ENCODE assay signal across 2 cellular contexts in the genomic region with DNA sequence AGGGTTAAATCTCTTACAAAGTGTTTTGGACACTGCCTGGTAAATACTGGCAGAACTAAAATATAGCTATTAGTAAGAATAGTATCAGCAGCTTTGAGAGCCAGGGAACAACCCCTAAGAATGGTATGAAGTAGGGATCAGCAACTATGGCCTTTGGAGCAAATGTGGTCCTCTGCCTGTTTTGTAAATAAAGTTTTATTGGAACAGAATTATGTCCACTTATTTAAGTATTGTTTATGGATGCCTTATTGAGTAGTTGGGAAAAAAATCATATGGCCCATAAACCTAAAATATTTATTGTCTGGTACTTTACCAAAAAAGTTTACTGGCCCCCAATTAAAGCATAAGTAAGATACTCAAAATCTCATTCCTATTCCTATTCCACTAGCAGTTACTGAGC.
A peak's percentile ranks its signal among the peaks of the same experiment; 100 is the strongest.
TF ChIP-seq lines count a peak whose summit lies in the region.

No MANE protein-coding gene starts in this region.

TF ChIP-seq in HepG2, 621 proteins besides CTCF, POLR2A, EP300 and RAD21:
- TF ChIP-seq, protein P1, sequence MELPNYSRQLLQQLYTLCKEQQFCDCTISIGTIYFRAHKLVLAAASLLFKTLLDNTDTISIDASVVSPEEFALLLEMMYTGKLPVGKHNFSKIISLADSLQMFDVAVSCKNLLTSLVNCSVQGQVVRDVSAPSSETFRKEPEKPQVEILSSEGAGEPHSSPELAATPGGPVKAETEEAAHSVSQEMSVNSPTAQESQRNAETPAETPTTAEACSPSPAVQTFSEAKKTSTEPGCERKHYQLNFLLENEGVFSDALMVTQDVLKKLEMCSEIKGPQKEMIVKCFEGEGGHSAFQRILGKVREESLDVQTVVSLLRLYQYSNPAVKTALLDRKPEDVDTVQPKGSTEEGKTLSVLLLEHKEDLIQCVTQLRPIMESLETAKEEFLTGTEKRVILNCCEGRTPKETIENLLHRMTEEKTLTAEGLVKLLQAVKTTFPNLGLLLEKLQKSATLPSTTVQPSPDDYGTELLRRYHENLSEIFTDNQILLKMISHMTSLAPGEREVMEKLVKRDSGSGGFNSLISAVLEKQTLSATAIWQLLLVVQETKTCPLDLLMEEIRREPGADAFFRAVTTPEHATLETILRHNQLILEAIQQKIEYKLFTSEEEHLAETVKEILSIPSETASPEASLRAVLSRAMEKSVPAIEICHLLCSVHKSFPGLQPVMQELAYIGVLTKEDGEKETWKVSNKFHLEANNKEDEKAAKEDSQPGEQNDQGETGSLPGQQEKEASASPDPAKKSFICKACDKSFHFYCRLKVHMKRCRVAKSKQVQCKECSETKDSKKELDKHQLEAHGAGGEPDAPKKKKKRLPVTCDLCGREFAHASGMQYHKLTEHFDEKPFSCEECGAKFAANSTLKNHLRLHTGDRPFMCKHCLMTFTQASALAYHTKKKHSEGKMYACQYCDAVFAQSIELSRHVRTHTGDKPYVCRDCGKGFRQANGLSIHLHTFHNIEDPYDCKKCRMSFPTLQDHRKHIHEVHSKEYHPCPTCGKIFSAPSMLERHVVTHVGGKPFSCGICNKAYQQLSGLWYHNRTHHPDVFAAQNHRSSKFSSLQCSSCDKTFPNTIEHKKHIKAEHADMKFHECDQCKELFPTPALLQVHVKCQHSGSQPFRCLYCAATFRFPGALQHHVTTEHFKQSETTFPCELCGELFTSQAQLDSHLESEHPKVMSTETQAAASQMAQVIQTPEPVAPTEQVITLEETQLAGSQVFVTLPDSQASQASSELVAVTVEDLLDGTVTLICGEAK (IDR thresholded peaks at IDR 0.05), result 0 out of 2 replicates have a peak, but pooled peaks have one; percentile 9
- TF ChIP-seq, protein P1 (CRISPR knock-in tag; IDR thresholded peaks at IDR 0.05), result no peak
- TF ChIP-seq HOXA9 (CRISPR knock-in tag; IDR thresholded peaks at IDR 0.05; ENCODE audit: borderline replicate concordance), result no peak

TF ChIP-seq in K562, 482 proteins besides CTCF, POLR2A, EP300 and RAD21:
- TF ChIP-seq, protein P2, sequence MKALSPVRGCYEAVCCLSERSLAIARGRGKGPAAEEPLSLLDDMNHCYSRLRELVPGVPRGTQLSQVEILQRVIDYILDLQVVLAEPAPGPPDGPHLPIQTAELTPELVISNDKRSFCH (CRISPR knock-in tag; IDR thresholded peaks at IDR 0.05), result no peak
- TF ChIP-seq, protein P2 (tag; IDR thresholded peaks at IDR 0.05), result no peak
- TF ChIP-seq, protein P1 (IDR thresholded peaks at IDR 0.05), result peak; percentile 70
- TF ChIP-seq, protein P1 (CRISPR knock-in tag; IDR thresholded peaks at IDR 0.05), result no peak
TF ChIP-seq in K562: peak in this region for 1.
